In genomic region chr5:137858223-137858916, GRCh38 we compare ENCODE assay signal across 8 cellular contexts. TPM values are rescaled to one million over a fixed set of nuclear protein-coding genes. Genes with fewer than 3 reads are reported as not detected.
DNase-seq lines count a peak whose midpoint lies in the region; ATAC-seq and TF ChIP-seq lines count a peak whose summit lies in the region.

No MANE protein-coding gene starts in this region.

- H3K4me1 ChIP-seq in KMS-11 (ENCODE audit: low read depth, poor library complexity, severe bottlenecking) (peaks cover 33% of the 10 kb centered on the region), breast epithelium (no peaks in the 10 kb centered on the region), prostate gland (replicated peaks) (peaks cover 4% of the 10 kb centered on the region)

- 37% methylated on average over 3 of the region's 3 CpGs for WGBS in prostate gland

- H3K36me3 ChIP-seq in KMS-11 (ENCODE audit: insufficient read depth) (no peaks in the 10 kb centered on the region), breast epithelium (no peaks in the 10 kb centered on the region), prostate gland (no peaks in the 10 kb centered on the region)

- TF ChIP-seq POLR2A in breast epithelium (IDR thresholded peaks at IDR 0.05): no peak
- no peak for TF ChIP-seq POLR2A in prostate gland (IDR thresholded peaks at IDR 0.05)

- no peak overlapping the region for H3K9ac ChIP-seq in KMS-11

- H3K9me3 ChIP-seq in breast epithelium (no peaks in the 10 kb centered on the region), prostate gland (no peaks in the 10 kb centered on the region)

- H3K27me3 ChIP-seq in KMS-11 (ENCODE audit: insufficient read depth, low read depth) (peaks cover 21% of the 10 kb centered on the region; the same call in 1 of the 2 replicates), breast epithelium (no peaks in the 10 kb centered on the region), prostate gland (replicated peaks; ENCODE audit: insufficient read depth) (peaks cover 2% of the 10 kb centered on the region)

- intact Hi-C loops in breast epithelium (cut with DNase I; ENCODE audit: low total_unique reads): no loop called here
- intact Hi-C loops in prostate gland (cut with DNase I): no loop called here
- intact Hi-C loops in posterior cingulate gyrus (cut with DNase I): no loop called here

- ATAC-seq in GM21528 (IDR thresholded peaks at IDR 0.05; ENCODE audit: low FRiP score, unreplicated experiment): peak; percentile 82

- H3K79me2 ChIP-seq in KMS-11 (ENCODE audit: insufficient read depth, low read depth): no peaks in the 10 kb centered on the region

- DNase-seq in EL: peak; percentile 17
- DNase-seq in breast epithelium (ENCODE audit: low spot score in 2 of 2): no peak
- no peak for DNase-seq in prostate gland (ENCODE audit: low spot score)
- no peak for DNase-seq in effector CD8-positive, alpha-beta T cell (lab: John Stamatoyannopoulos, UW)
- DNase-seq in NCI-H510A (lab: John Stamatoyannopoulos, UW): no peak
- no peak for DNase-seq in posterior cingulate gyrus

- H4K20me1 ChIP-seq in KMS-11 (ENCODE audit: insufficient read depth): no peaks in the 10 kb centered on the region; the same call in 1 of the 2 replicates

- no peak for TF ChIP-seq CTCF in KMS-11 (conservative IDR thresholded peaks at IDR 0.05; ENCODE audit: low read depth, low read length)
- TF ChIP-seq CTCF in breast epithelium (IDR thresholded peaks at IDR 0.05): no peak
- TF ChIP-seq CTCF in prostate gland (IDR thresholded peaks at IDR 0.05): no peak

- no peak overlapping the region for H3K27ac ChIP-seq in KMS-11
- peak overlapping the region; percentile 33 to 48 for H3K27ac ChIP-seq in breast epithelium
- H3K27ac ChIP-seq in prostate gland: peak overlapping the region; percentile 12 to 30

- H3K4me2 ChIP-seq in KMS-11: peak overlapping the region; percentile 62

- no peak overlapping the region for H2AFZ ChIP-seq in KMS-11 (ENCODE audit: low read depth)

- H3K4me3 ChIP-seq in KMS-11 (IDR thresholded peaks at IDR 0.05; ENCODE audit: insufficient read depth, low read depth, low read length) (no peak overlapping the region), breast epithelium (peak overlapping the region in 2 of 3 donors; percentile 8 to 41), prostate gland (no peak overlapping the region)

RNA-seq across cellular contexts. Expression of gene MYOT, which starts 9.3 kb away (rescaled TPM):
- total RNA-seq in breast epithelium (10 to 100 TPM in 1 of 3 donors, 1 to 10 TPM in 2; 2.3 to 11.0 (median 4.7) TPM), prostate gland (1 to 10 TPM in 1 of 2 donors, under 1 TPM in 1; 0.34 to 7.2 TPM)

RNA-seq across cellular contexts. Expression of gene PKD2L2, which starts 30.9 kb away (rescaled TPM):
- total RNA-seq in breast epithelium (under 1 TPM in 1 of 3 donors, not detected in 2; 0.64 TPM), prostate gland (under 1 TPM in 1 of 2 donors, not detected in 1; 0.45 TPM)

Comparison
In these comparisons a context has a peak if more than half of its experiments do, and no peak if none do; other contexts are left out.
1. H3K4me3 ChIP-seq: peak in breast epithelium (2 of 3); none in KMS-11 (single experiment) and prostate gland (0 of 2).